Comparison of ENCODE assay signal across 17 cellular contexts in genomic region chr16:9481749-9482148, GRCh38.
DNase-seq lines count a peak whose midpoint lies in the region; ATAC-seq, FAIRE-seq and TF ChIP-seq lines count a peak whose summit lies in the region.
"Had no signal": no experiment of that assay in that cellular context is flagged by ENCODE, and none has a peak within 500 bp of the region (broad histone marks: within the 10 kb centered on the region; RNA-seq: fewer than 3 reads in every experiment).

No MANE protein-coding gene starts in this region.

- no peak for FAIRE-seq in H1 (lab: Jason Lieb, UNC)
- FAIRE-seq: G401.6, GM12892, GM19239, H54 had no signal

- H3K14ac ChIP-seq in H1 (ENCODE audit: insufficient read length) (no peak overlapping the region), neuronal stem cell (ENCODE audit: low read length) (no peak overlapping the region)

- H3K27ac Mint-ChIP-seq in activated naive CD4-positive, alpha-beta T cell treated with anti-CD3 and anti-CD28 coated beads for 36 hours = no peak overlapping the region
- H3K27ac Mint-ChIP-seq: CD4-positive, alpha-beta memory T cell; GM23338 had no signal

- POLR2A ChIA-PET in H1 (lab: Charles Lee; ENCODE audit: partially characterized antibody) = no interaction called here

- H2AFZ ChIP-seq in H1 (ENCODE audit: low read length) (no peak overlapping the region), neuronal stem cell (ENCODE audit: low read length) (no peak overlapping the region)
- H2AFZ ChIP-seq: GM23338 had no signal

- no peak for TF ChIP-seq EP300 in H1 (IDR thresholded peaks at IDR 0.05; ENCODE audit: borderline replicate concordance in 1 of 2, low read depth in 2 of 2, low read length in 2 of 2)

- no peak overlapping the region for H3K4me3 ChIP-seq in H1 (ENCODE audit: extremely low read depth in 1 of 4, insufficient read depth in 2 of 4, low read depth in 3 of 4, low read length in 4 of 4)
- H3K4me3 ChIP-seq in neuronal stem cell (ENCODE audit: low read length in 2 of 2) = no peak overlapping the region
- H3K4me3 ChIP-seq: GM23338 had no signal

- H2AK5ac ChIP-seq in H1 (ENCODE audit: low read depth, low read length) (no peak overlapping the region), neuronal stem cell (ENCODE audit: low read depth, low read length) (no peak overlapping the region)

- H4K20me1 ChIP-seq in H1 (replicated peaks in 1 of 2; ENCODE audit: control insufficient read depth in 1 of 2, insufficient read depth in 2 of 2, low read length in 2 of 2) = no peaks in the 10 kb centered on the region

- TF ChIP-seq RAD21 in H1 (IDR thresholded peaks at IDR 0.05 in 1 of 2, conservative IDR thresholded peaks at IDR 0.05 in 1 of 2; ENCODE audit: low read depth in 2 of 2, low read length in 2 of 2) = no peak

- H2BK15ac ChIP-seq in H1 (ENCODE audit: low read length) (no peak overlapping the region), neuronal stem cell (ENCODE audit: low read length) (no peak overlapping the region)

- H2BK12ac ChIP-seq in H1 (ENCODE audit: low read depth, low read length) (peak overlapping the region; percentile 60; the same call in 1 of the 2 replicates), neuronal stem cell (ENCODE audit: low read length) (no peak overlapping the region)

- no peak overlapping the region for H3K56ac ChIP-seq in H1 (replicated peaks; ENCODE audit: insufficient read length, low read depth, low read length)

- no peak for TF ChIP-seq POLR2A in H1 (IDR thresholded peaks at IDR 0.05; ENCODE audit: control extremely low read depth in 1 of 2, low read depth in 2 of 2, low read length in 2 of 2)

- no peaks in the 10 kb centered on the region for H3K27me3 Mint-ChIP-seq in activated naive CD4-positive, alpha-beta T cell treated with anti-CD3 and anti-CD28 coated beads for 36 hours (ENCODE audit: low read depth)

- H3K4me1 Mint-ChIP-seq in activated naive CD4-positive, alpha-beta T cell treated with anti-CD3 and anti-CD28 coated beads for 36 hours (ENCODE audit: low read depth) = no peaks in the 10 kb centered on the region
- H3K4me1 Mint-ChIP-seq: CD4-positive, alpha-beta memory T cell had no signal

- no peak overlapping the region for H4K91ac ChIP-seq in H1 (replicated peaks; ENCODE audit: insufficient read length, low read length)
- no peak overlapping the region for H4K91ac ChIP-seq in neuronal stem cell (ENCODE audit: low read depth, low read length, poor library complexity)

- H3K23me2 ChIP-seq in H1 (ENCODE audit: low read depth, low read length) = peaks cover 3% of the 10 kb centered on the region; the same call in 1 of the 2 replicates

- DNase-seq in NCI-H82 (lab: John Stamatoyannopoulos, UW) (peak; percentile 75), H1 (ENCODE audit: low read depth in 1 of 2, low spot score in 2 of 2) (no peak), neuronal stem cell (ENCODE audit: low spot score) (no peak)
- DNase-seq in activated CD4-positive, alpha-beta T cell treated with anti-CD3 and anti-CD28 coated beads for 4 hours = no peak
- DNase-seq in activated naive CD4-positive, alpha-beta T cell treated with anti-CD3 and anti-CD28 coated beads for 36 hours = no peak
- DNase-seq: C1 segment of cervical spinal cord; Caco-2; CD4-positive, alpha-beta memory T cell; DMS153; DND-41; HCEC 1CT had no signal

- H3K4me2 ChIP-seq in H1 (ENCODE audit: insufficient read depth in 1 of 2, low read depth in 2 of 2, low read length in 2 of 2) (no peak overlapping the region; a peak in 1 of 4 replicates), neuronal stem cell (ENCODE audit: insufficient read depth, low read length, poor library complexity, severe bottlenecking) (no peak overlapping the region)
- H3K4me2 ChIP-seq: GM23338 had no signal

- H3K79me2 ChIP-seq in H1 (ENCODE audit: control insufficient read depth in 1 of 2, insufficient read depth in 2 of 2, low read length in 2 of 2) = no peaks in the 10 kb centered on the region

- CTCF ChIA-PET in H1 (lab: Charles Lee; ENCODE audit: partially characterized antibody) = no interaction called here
- CTCF ChIA-PET in activated naive CD4-positive, alpha-beta T cell treated with anti-CD3 and anti-CD28 coated beads for 36 hours (lab: Charles Lee) = no interaction called here

- H4K8ac ChIP-seq in H1 (ENCODE audit: extremely low read depth, insufficient read depth, low read length) = no peak overlapping the region
- no peak overlapping the region for H4K8ac ChIP-seq in neuronal stem cell (ENCODE audit: low read depth, low read length)

- no peaks in the 10 kb centered on the region for H3K36me3 Mint-ChIP-seq in activated naive CD4-positive, alpha-beta T cell treated with anti-CD3 and anti-CD28 coated beads for 36 hours (ENCODE audit: low read depth)
- H3K36me3 Mint-ChIP-seq: CD4-positive, alpha-beta memory T cell had no signal

- 75% methylated on average over 9 of the region's 9 CpGs; no CpG with 5 or more reads in 1 of the 2 experiments for WGBS in H1 (ENCODE audit: extremely low coverage in 1 of 2, insufficient coverage in 1 of 2, insufficient read length in 1 of 2, insufficient replicate concordance in 2 of 2, low coverage in 1 of 2, low lambda C conversion rate in 2 of 2, missing lambda C conversion rate in 1 of 2), 2 experiments
- no CpG with 5 or more reads among the region's 9 CpGs for WGBS in neuronal stem cell (ENCODE audit: extremely low coverage in 2 of 2, insufficient read length in 2 of 2, insufficient replicate concordance in 1 of 2), 2 donors

- no peak overlapping the region for H2BK120ac ChIP-seq in H1 (replicated peaks; ENCODE audit: low read depth, low read length)
- no peak overlapping the region for H2BK120ac ChIP-seq in neuronal stem cell (ENCODE audit: low read depth, low read length)

- H3K9me3 Mint-ChIP-seq in activated naive CD4-positive, alpha-beta T cell treated with anti-CD3 and anti-CD28 coated beads for 36 hours = no peaks in the 10 kb centered on the region
- H3K9me3 Mint-ChIP-seq: GM23338 had no signal

- no peak for ATAC-seq in HG03521 (IDR thresholded peaks at IDR 0.05; ENCODE audit: unreplicated experiment)
- ATAC-seq: GM23338 had no signal

- intact Hi-C loops in activated naive CD4-positive, alpha-beta T cell treated with anti-CD3 and anti-CD28 coated beads for 36 hours (cut with micrococcal nuclease) = no loop called here

- H3K18ac ChIP-seq in H1 (ENCODE audit: extremely low read depth, low read length) (no peak overlapping the region), neuronal stem cell (ENCODE audit: low read length) (peak overlapping the region; percentile 34)

- H2BK20ac ChIP-seq in H1 (ENCODE audit: low read length) = no peak overlapping the region

- H3K4ac ChIP-seq in H1 (replicated peaks; ENCODE audit: insufficient read length, low read depth, low read length) (no peak overlapping the region), neuronal stem cell (ENCODE audit: low read length) (no peak overlapping the region)

- H3K27me3 ChIP-seq in H1 (replicated peaks in 1 of 4; ENCODE audit: control insufficient read depth in 3 of 4, extremely low read depth in 1 of 4, insufficient read depth in 3 of 4, low read length in 3 of 4) = no peaks in the 10 kb centered on the region
- H3K27me3 ChIP-seq in neuronal stem cell (ENCODE audit: control insufficient read depth in 3 of 3, insufficient read depth in 3 of 3, low read depth in 1 of 3, low read length in 3 of 3) = no peaks in the 10 kb centered on the region

- no peaks in the 10 kb centered on the region for H3K79me1 ChIP-seq in H1 (ENCODE audit: low read depth, low read length)
- no peaks in the 10 kb centered on the region for H3K79me1 ChIP-seq in neuronal stem cell (ENCODE audit: low read depth, low read length)

- no peak for TF ChIP-seq CTCF in H1 (IDR thresholded peaks at IDR 0.05; ENCODE audit: control extremely low read depth in 1 of 3, insufficient read depth in 1 of 3, low read depth in 1 of 3, low read length in 3 of 3)

- no peaks in the 10 kb centered on the region for H3K4me1 ChIP-seq in H1 (replicated peaks in 1 of 4; ENCODE audit: control insufficient read depth in 3 of 4, insufficient read depth in 4 of 4, low read length in 3 of 4)
- peaks cover 0 to 1% of the 10 kb centered on the region in 2 donors for H3K4me1 ChIP-seq in neuronal stem cell (ENCODE audit: control insufficient read depth in 2 of 2, insufficient read depth in 1 of 2, low read depth in 1 of 2, low read length in 2 of 2)
- H3K4me1 ChIP-seq: Caco-2 had no signal

- H3K23ac ChIP-seq in H1 (ENCODE audit: insufficient read length) (no peak overlapping the region), neuronal stem cell (ENCODE audit: low read depth, low read length, poor library complexity) (no peak overlapping the region)

- no peak overlapping the region for H3K4me3 Mint-ChIP-seq in activated naive CD4-positive, alpha-beta T cell treated with anti-CD3 and anti-CD28 coated beads for 36 hours
- H3K4me3 Mint-ChIP-seq: CD4-positive, alpha-beta memory T cell; GM23338 had no signal

- no peak overlapping the region for H4K5ac ChIP-seq in H1 (ENCODE audit: insufficient read length, low read depth, low read length)

- H2BK5ac ChIP-seq in H1 (ENCODE audit: low read depth, low read length) (no peak overlapping the region), neuronal stem cell (ENCODE audit: low read length) (no peak overlapping the region)

- H3K9me3 ChIP-seq in H1 (ENCODE audit: insufficient read depth in 2 of 2, low read depth in 1 of 2, low read length in 1 of 2) = no peaks in the 10 kb centered on the region
- H3K9me3 ChIP-seq in neuronal stem cell (replicated peaks in 1 of 2; ENCODE audit: control insufficient read depth in 2 of 2, insufficient read depth in 1 of 2, low read depth in 1 of 2, low read length in 2 of 2) = no peaks in the 10 kb centered on the region
- H3K9me3 ChIP-seq: Caco-2 had no signal

- H3K27ac ChIP-seq in H1 (ENCODE audit: low read depth, low read length) (no peak overlapping the region), neuronal stem cell (replicated peaks; ENCODE audit: low read length) (no peak overlapping the region)

- no peaks in the 10 kb centered on the region for H3K36me3 ChIP-seq in H1 (ENCODE audit: control insufficient read depth in 2 of 4, insufficient read depth in 4 of 4, low read length in 3 of 4)
- no peaks in the 10 kb centered on the region for H3K36me3 ChIP-seq in neuronal stem cell (replicated peaks in 1 of 2; ENCODE audit: control insufficient read depth in 2 of 2, insufficient read depth in 2 of 2, low read length in 2 of 2)

- no peak overlapping the region for H3K9ac ChIP-seq in H1 (replicated peaks in 1 of 4; ENCODE audit: extremely low read depth in 1 of 4, low read depth in 3 of 4, low read length in 3 of 4)
- H3K9ac ChIP-seq in neuronal stem cell (ENCODE audit: low read depth, low read length, poor library complexity) = no peak overlapping the region

TF ChIP-seq in H1, 55 proteins besides CTCF, POLR2A, EP300 and RAD21 (continues in another document):
- TF ChIP-seq GABPA (IDR thresholded peaks at IDR 0.05; ENCODE audit: borderline replicate concordance, insufficient read depth, low read length) = no peak
- TF ChIP-seq KDM5A (IDR thresholded peaks at IDR 0.05; ENCODE audit: low read length) = no peak
- TF ChIP-seq CHD2 (IDR thresholded peaks at IDR 0.05; ENCODE audit: low read length) = no peak
- no peak for TF ChIP-seq SP4 (IDR thresholded peaks at IDR 0.05; ENCODE audit: low read length)
- TF ChIP-seq JUND (IDR thresholded peaks at IDR 0.05; ENCODE audit: low read length) = no peak
- no peak for TF ChIP-seq MAX (IDR thresholded peaks at IDR 0.05)
